16 cellular contexts compared by ENCODE assay signal in the genomic region with DNA sequence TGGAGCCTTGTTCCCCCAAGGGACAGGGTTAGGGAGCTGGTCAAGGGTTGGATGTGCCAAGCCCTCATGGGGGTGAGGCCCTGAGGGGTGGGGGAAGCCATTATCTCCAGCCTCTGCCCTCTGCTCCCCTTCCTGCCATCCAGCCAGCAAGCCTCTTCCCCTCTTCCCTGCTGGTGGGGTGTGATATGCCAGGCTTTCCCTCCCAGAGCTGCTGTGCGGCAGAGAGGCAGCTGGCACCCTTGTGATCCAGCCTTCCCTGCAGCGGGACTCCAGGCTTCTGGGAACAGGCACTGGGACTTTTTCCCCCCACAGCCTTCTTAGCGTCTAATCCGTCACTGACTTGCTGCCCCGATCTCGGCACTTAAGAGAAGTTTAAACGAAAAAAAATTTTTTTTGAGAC. TPM values are rescaled to one million over a fixed set of nuclear protein-coding genes. Genes with fewer than 3 reads are reported as not detected.
A peak's percentile ranks its signal among the peaks of the same experiment; 100 is the strongest.
DNase-seq lines count a peak whose midpoint lies in the region; ATAC-seq and TF ChIP-seq lines count a peak whose summit lies in the region.
"Had no signal": no experiment of that assay in that cellular context is flagged by ENCODE, and none has a peak within 500 bp of the region (broad histone marks: within the 10 kb centered on the region; RNA-seq: fewer than 3 reads in every experiment).

No MANE protein-coding gene starts in this region.

- peaks cover 6% of the 10 kb centered on the region for H3K79me2 ChIP-seq in GM23338 (replicated peaks; ENCODE audit: insufficient read depth)
- peaks cover 15% of the 10 kb centered on the region for H3K79me2 ChIP-seq in osteoblast (ENCODE audit: insufficient read depth, low read length)
- peaks cover 6% of the 10 kb centered on the region for H3K79me2 ChIP-seq in neural progenitor cell (ENCODE audit: low read depth)

- H4K20me1 ChIP-seq in GM23338 (replicated peaks; ENCODE audit: insufficient read depth) (0 out of 2 replicates have a peak, but pooled peaks cover 3% of the 10 kb centered on the region), osteoblast (ENCODE audit: insufficient read depth, low read length) (peaks cover 12% of the 10 kb centered on the region), neural progenitor cell (ENCODE audit: low read depth) (no peaks in the 10 kb centered on the region)

- ATAC-seq in GM23338: peak; percentile 11; the same call in 1 of the 3 replicates
- peak; percentile 13 for ATAC-seq in WTC11
- ATAC-seq: CD8-positive, alpha-beta T cell had no signal

- H2AFZ ChIP-seq in GM23338 (no peak overlapping the region), osteoblast (ENCODE audit: low read length) (no peak overlapping the region), neural progenitor cell (replicated peaks) (no peak overlapping the region)

- H3K27ac ChIP-seq in GM23338 (ENCODE audit: low read depth): no peak overlapping the region
- no peak overlapping the region for H3K27ac ChIP-seq in osteoblast (ENCODE audit: low read depth, low read length)
- no peak overlapping the region for H3K27ac ChIP-seq in neural progenitor cell
- H3K27ac ChIP-seq: BLaER1 had no signal

- CTCF ChIA-PET in WTC11 (lab: Charles Lee): interaction anchor here (0.7 kb wide), 1 partner anchor 87 kb away, joined by 4 read pairs; no protein-coding TSS in a partner anchor

- peaks cover 13% of the 10 kb centered on the region; the same call in 2 of the 3 replicates for H3K4me1 Mint-ChIP-seq in GM23338
- peaks cover 7% of the 10 kb centered on the region for H3K4me1 Mint-ChIP-seq in WTC11
- peaks cover 6% of the 10 kb centered on the region for H3K4me1 Mint-ChIP-seq in neural progenitor cell

- TF ChIP-seq CTCF in GM23338 (conservative IDR thresholded peaks at IDR 0.05; ENCODE audit: low read depth in 2 of 2): no peak
- no peak for TF ChIP-seq CTCF in WTC11 (IDR thresholded peaks at IDR 0.05)
- TF ChIP-seq CTCF in osteoblast (IDR thresholded peaks at IDR 0.05; ENCODE audit: extremely low read depth, low read depth, low read length): no peak
- no peak for TF ChIP-seq CTCF in neural progenitor cell (IDR thresholded peaks at IDR 0.05)

- peak; percentile 16 for DNase-seq in COLO668 (lab: John Stamatoyannopoulos, UW; ENCODE audit: unreplicated experiment)
- DNase-seq in GM23338 (ENCODE audit: low spot score): no peak
- DNase-seq in WTC11 (ENCODE audit: low spot score): no peak
- peak; percentile 88 for DNase-seq in osteoblast (ENCODE audit: insufficient read length, low spot score, missing footprints)
- no peak for DNase-seq in neural progenitor cell (ENCODE audit: low spot score)
- DNase-seq in A172 (ENCODE audit: low spot score): no peak
- no peak for DNase-seq in NCI-H1417 (lab: John Stamatoyannopoulos, UW)
- DNase-seq: CD8-positive, alpha-beta T cell; EL; H7; Karpas-422; MG63; NCI-H1092; NCI-H187; NCI-H69 had no signal

- H3F3A ChIP-seq in GM23338 (replicated peaks; ENCODE audit: low read depth) (0 out of 2 replicates have a peak, but pooled peaks cover 2% of the 10 kb centered on the region), neural progenitor cell (ENCODE audit: low read depth) (no peaks in the 10 kb centered on the region)

- no peak overlapping the region for H3K9ac ChIP-seq in neural progenitor cell
- H3K9ac ChIP-seq: BLaER1 had no signal

- H3K9me2 ChIP-seq in GM23338 (ENCODE audit: insufficient read depth): no peaks in the 10 kb centered on the region

- H3K9me3 Mint-ChIP-seq in GM23338 (no peaks in the 10 kb centered on the region), WTC11 (no peaks in the 10 kb centered on the region), neural progenitor cell (peaks cover 25% of the 10 kb centered on the region)
- H3K9me3 Mint-ChIP-seq: CD8-positive, alpha-beta T cell had no signal

- no peak overlapping the region for H3K4me3 ChIP-seq in GM23338
- H3K4me3 ChIP-seq in osteoblast (ENCODE audit: insufficient read depth, low read length): no peak overlapping the region
- no peak overlapping the region for H3K4me3 ChIP-seq in neural progenitor cell
- H3K4me3 ChIP-seq: BLaER1, MG63 had no signal

- no peaks in the 10 kb centered on the region for H3K9me3 ChIP-seq in osteoblast (ENCODE audit: low read depth, low read length)
- no peaks in the 10 kb centered on the region for H3K9me3 ChIP-seq in neural progenitor cell (ENCODE audit: low read depth)
- H3K9me3 ChIP-seq: MG63 had no signal

- H3K36me3 Mint-ChIP-seq in GM23338 (ENCODE audit: low read depth): peaks cover 44% of the 10 kb centered on the region
- H3K36me3 Mint-ChIP-seq in WTC11: peaks cover 14% of the 10 kb centered on the region
- peaks cover 4% of the 10 kb centered on the region for H3K36me3 Mint-ChIP-seq in neural progenitor cell

- H3K4me2 ChIP-seq in GM23338 (no peak overlapping the region), osteoblast (ENCODE audit: insufficient read depth, low read length) (no peak overlapping the region), neural progenitor cell (no peak overlapping the region)
- H3K4me2 ChIP-seq: BLaER1 had no signal

- POLR2A ChIA-PET in WTC11 (lab: Charles Lee): no interaction called here

- H3K27me3 ChIP-seq in GM23338 (ENCODE audit: insufficient read depth) (no peaks in the 10 kb centered on the region), osteoblast (ENCODE audit: insufficient read depth, low read length) (no peaks in the 10 kb centered on the region), neural progenitor cell (no peaks in the 10 kb centered on the region)
- H3K27me3 ChIP-seq: MG63 had no signal

- H3K36me3 ChIP-seq in GM23338 (ENCODE audit: insufficient read depth) (no peaks in the 10 kb centered on the region), osteoblast (ENCODE audit: insufficient read depth, low read length) (peaks cover 3% of the 10 kb centered on the region), neural progenitor cell (no peaks in the 10 kb centered on the region)
- H3K36me3 ChIP-seq: MG63 had no signal

- no peaks in the 10 kb centered on the region for H3K4me1 ChIP-seq in GM23338 (ENCODE audit: insufficient read depth)
- peaks cover 2% of the 10 kb centered on the region for H3K4me1 ChIP-seq in osteoblast (ENCODE audit: insufficient read depth, low read length)
- H3K4me1 ChIP-seq in neural progenitor cell: no peaks in the 10 kb centered on the region

- H3K4me3 Mint-ChIP-seq in GM23338 (no peak overlapping the region), WTC11 (no peak overlapping the region), neural progenitor cell (no peak overlapping the region)
- H3K4me3 Mint-ChIP-seq: CD8-positive, alpha-beta T cell had no signal

- H3K27ac Mint-ChIP-seq in GM23338 (no peak overlapping the region), WTC11 (no peak overlapping the region), neural progenitor cell (no peak overlapping the region)
- H3K27ac Mint-ChIP-seq: CD8-positive, alpha-beta T cell had no signal

- peaks cover 12% of the 10 kb centered on the region for H3K27me3 Mint-ChIP-seq in GM23338 (ENCODE audit: insufficient read depth, low read depth, poor library complexity)
- no peaks in the 10 kb centered on the region for H3K27me3 Mint-ChIP-seq in WTC11 (ENCODE audit: low read depth)
- peaks cover 2% of the 10 kb centered on the region for H3K27me3 Mint-ChIP-seq in neural progenitor cell (ENCODE audit: insufficient read depth, low read depth)

TF ChIP-seq in GM23338, 12 proteins besides CTCF, POLR2A, EP300 and RAD21:
- no peak for TF ChIP-seq EZH2 (IDR thresholded peaks at IDR 0.05; ENCODE audit: low read depth, unreplicated experiment)
- TF ChIP-seq POLR2AphosphoS5 (IDR thresholded peaks at IDR 0.05; ENCODE audit: low read depth): 0 out of 2 replicates have a peak, but pooled peaks have one; percentile 11

TF ChIP-seq in WTC11, 78 proteins besides CTCF, POLR2A, EP300 and RAD21 (continues in another document):
- TF ChIP-seq ESRRA (CRISPR knock-in tag; IDR thresholded peaks at IDR 0.05; ENCODE audit: borderline replicate concordance) (no peak), FOXK1 (CRISPR knock-in tag; IDR thresholded peaks at IDR 0.05) (no peak), USF1 (CRISPR knock-in tag; IDR thresholded peaks at IDR 0.05) (no peak)

RNA-seq across cellular contexts. Expression of gene SSR4, which starts 6.3 kb away (rescaled TPM):
- 107 and 168 TPM in 2 replicates for total RNA-seq in GM23338 (2014; rRNA removed; shearing (Covaris generic))
- 352 and 404 TPM in 2 replicates for polyA plus RNA-seq in GM23338 (2016; fragmentation: Nextera tagmentation; extraction: Ambion mirVana)
- 203 to 237 TPM (median 232 TPM) in 3 replicates for total RNA-seq in WTC11 (2021)
- total RNA-seq in osteoblast: 156 and 172 TPM in 2 replicates
- total RNA-seq in neural progenitor cell (ENCODE audit: low replicate concordance): 58.4 and 112 TPM in 2 replicates
- total RNA-seq in A172 (2014; rRNA removed; shearing (Covaris generic)): 227 and 287 TPM in 2 replicates

RNA-seq across cellular contexts. Expression of gene IDH3G, which starts 6.6 kb away (rescaled TPM):
- total RNA-seq in GM23338 (2014; rRNA removed; shearing (Covaris generic)): 43.0 and 49.0 TPM in 2 replicates
- 41.4 and 45.5 TPM in 2 replicates for polyA plus RNA-seq in GM23338 (2016; fragmentation: Nextera tagmentation; extraction: Ambion mirVana)
- total RNA-seq in WTC11 (2021) (50.4 to 52.9 TPM (median 52.4 TPM) in 3 replicates), osteoblast (40.2 and 42.7 TPM in 2 replicates), neural progenitor cell (ENCODE audit: low replicate concordance) (40.3 and 50.6 TPM in 2 replicates)
- total RNA-seq in A172 (2014; rRNA removed; shearing (Covaris generic)): 116 and 127 TPM in 2 replicates

RNA-seq across cellular contexts. Expression of gene SRPK3, which starts 19.9 kb away (rescaled TPM):
- total RNA-seq in GM23338 (2014; rRNA removed; shearing (Covaris generic)): 0.23 TPM in 1 of 2 replicates, not detected in the other
- 0.15 and 0.19 TPM in 2 replicates for polyA plus RNA-seq in GM23338 (2016; fragmentation: Nextera tagmentation; extraction: Ambion mirVana)
- total RNA-seq in WTC11 (2021): not detected in 3 replicates
- total RNA-seq in osteoblast: 0.36 TPM in 1 of 2 replicates, not detected in the other
- total RNA-seq in neural progenitor cell (ENCODE audit: low replicate concordance): not detected in 2 replicates
- total RNA-seq in A172 (2014; rRNA removed; shearing (Covaris generic)): 0.59 and 2.2 TPM in 2 replicates
- total RNA-seq: CD8-positive, alpha-beta T cell; H7 had no signal

RNA-seq across cellular contexts. Expression of gene PDZD4, which starts 29.6 kb away (rescaled TPM):
- total RNA-seq in GM23338 (2014; rRNA removed; shearing (Covaris generic)): 194 and 230 TPM in 2 replicates
- 30.5 and 34.5 TPM in 2 replicates for polyA plus RNA-seq in GM23338 (2016; fragmentation: Nextera tagmentation; extraction: Ambion mirVana)
- total RNA-seq in WTC11 (2021): 120 to 175 TPM (median 161 TPM) in 3 replicates
- under 0.01 TPM in 2 replicates for total RNA-seq in osteoblast
- total RNA-seq in neural progenitor cell (ENCODE audit: low replicate concordance): 1.9 and 5.2 TPM in 2 replicates
- 8.2 and 10.5 TPM in 2 replicates for total RNA-seq in A172 (2014; rRNA removed; shearing (Covaris generic))

RNA-seq across cellular contexts. Expression of gene PLXNB3, which starts 36.7 kb away (rescaled TPM):
- total RNA-seq in GM23338 (2014; rRNA removed; shearing (Covaris generic)): 3.2 and 4.1 TPM in 2 replicates
- 0.30 and 0.70 TPM in 2 replicates for polyA plus RNA-seq in GM23338 (2016; fragmentation: Nextera tagmentation; extraction: Ambion mirVana)
- total RNA-seq in WTC11 (2021) (2.5 to 4.2 TPM (median 2.9 TPM) in 3 replicates), osteoblast (2.7 and 4.3 TPM in 2 replicates), neural progenitor cell (ENCODE audit: low replicate concordance) (0.25 and 0.71 TPM in 2 replicates)
- 13.8 and 14.3 TPM in 2 replicates for total RNA-seq in A172 (2014; rRNA removed; shearing (Covaris generic))
- total RNA-seq: H7 had no signal

Comparison
In these comparisons a context has a peak if more than half of its experiments do, and no peak if none do; other contexts are left out.
1. DNase-seq: peak in COLO668 (single experiment) and osteoblast (single experiment); none in GM23338 (single experiment), WTC11 (single experiment), neural progenitor cell (single experiment), A172 (single experiment) and NCI-H1417 (0 of 3).